1 cellular context compared by ENCODE assay signal in genomic region chr2:224584768-224585204, GRCh38.
A peak's percentile ranks its signal among the peaks of the same experiment; 100 is the strongest.
TF ChIP-seq lines count a peak whose summit lies in the region.

No MANE protein-coding gene starts in this region.

TF ChIP-seq in GM12878, 131 proteins besides CTCF, POLR2A, EP300 and RAD21 (continued from another document and continues in another):
- TF ChIP-seq USF1 (IDR thresholded peaks at IDR 0.05; ENCODE audit: borderline replicate concordance, extremely low read length, insufficient read depth, low read depth, low read length) (no peak), MYC (IDR thresholded peaks at IDR 0.05; ENCODE audit: insufficient read depth, insufficient read length, insufficient replicate concordance, low read length, severe bottlenecking) (no peak), NFIC (IDR thresholded peaks at IDR 0.05; ENCODE audit: low read depth, low read length) (no peak), FOXK2 (IDR thresholded peaks at IDR 0.05) (no peak), BHLHE40 (IDR thresholded peaks at IDR 0.05; ENCODE audit: borderline replicate concordance in 1 of 2, low read depth in 2 of 2, low read length in 1 of 2) (peak; percentile 24 to 66; a peak in 2 of 4 replicates), NR2C1 (IDR thresholded peaks at IDR 0.05) (0 out of 2 replicates have a peak, but pooled peaks have one; percentile 9), SUPT20H (IDR thresholded peaks at IDR 0.05; ENCODE audit: borderline replicate concordance, control insufficient read depth, low read depth, low read length) (no peak), CHD1 (IDR thresholded peaks at IDR 0.05; ENCODE audit: low read depth, low read length) (no peak), ESRRA (IDR thresholded peaks at IDR 0.05; ENCODE audit: low read length) (no peak), NR2F1 (conservative IDR thresholded peaks at IDR 0.05) (0 out of 2 replicates have a peak, but pooled peaks have one; percentile 17), IKZF1 (conservative IDR thresholded peaks at IDR 0.05) (peak; percentile 40), MEF2B (IDR thresholded peaks at IDR 0.05; ENCODE audit: partially characterized antibody, poor library complexity, severe bottlenecking) (no peak), SMAD1 (IDR thresholded peaks at IDR 0.05; ENCODE audit: low read depth, partially characterized antibody) (no peak), SPI1 (IDR thresholded peaks at IDR 0.05; ENCODE audit: borderline replicate concordance, insufficient read depth, low read depth, low read length) (no peak), ZNF24 (IDR thresholded peaks at IDR 0.05) (no peak), TAF1 (IDR thresholded peaks at IDR 0.05; ENCODE audit: borderline replicate concordance, low read depth, low read length) (peak; percentile 23; the same call in 1 of the 2 replicates), SUZ12 (IDR thresholded peaks at IDR 0.05; ENCODE audit: unreplicated experiment) (no peak), SRF (IDR thresholded peaks at IDR 0.05; ENCODE audit: low read depth in 2 of 2, low read length in 2 of 2) (peak in 1 of 2 experiments; percentile 15; a peak in 1 of 4 replicates), CUX1 (IDR thresholded peaks at IDR 0.05; ENCODE audit: insufficient replicate concordance, low read depth, low read length) (no peak), TCF12 (IDR thresholded peaks at IDR 0.05; ENCODE audit: low read depth, low read length) (no peak), MAX (IDR thresholded peaks at IDR 0.05; ENCODE audit: low read depth, low read length) (no peak), ZBTB4 (CRISPR knock-in tag; IDR thresholded peaks at IDR 0.05) (no peak), STAT1 (conservative IDR thresholded peaks at IDR 0.05) (no peak), IRF4 (IDR thresholded peaks at IDR 0.05; ENCODE audit: low read depth, low read length) (no peak), FOS (IDR thresholded peaks at IDR 0.05; ENCODE audit: borderline replicate concordance, extremely low read depth, insufficient read length) (no peak), POLR2AphosphoS2 (IDR thresholded peaks at IDR 0.05; ENCODE audit: low read depth, low read length) (no peak)
- TF ChIP-seq, protein P1, sequence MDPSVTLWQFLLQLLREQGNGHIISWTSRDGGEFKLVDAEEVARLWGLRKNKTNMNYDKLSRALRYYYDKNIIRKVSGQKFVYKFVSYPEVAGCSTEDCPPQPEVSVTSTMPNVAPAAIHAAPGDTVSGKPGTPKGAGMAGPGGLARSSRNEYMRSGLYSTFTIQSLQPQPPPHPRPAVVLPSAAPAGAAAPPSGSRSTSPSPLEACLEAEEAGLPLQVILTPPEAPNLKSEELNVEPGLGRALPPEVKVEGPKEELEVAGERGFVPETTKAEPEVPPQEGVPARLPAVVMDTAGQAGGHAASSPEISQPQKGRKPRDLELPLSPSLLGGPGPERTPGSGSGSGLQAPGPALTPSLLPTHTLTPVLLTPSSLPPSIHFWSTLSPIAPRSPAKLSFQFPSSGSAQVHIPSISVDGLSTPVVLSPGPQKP (IDR thresholded peaks at IDR 0.05; ENCODE audit: low read depth, low read length): 0 out of 2 replicates have a peak, but pooled peaks have one; percentile 17
- TF ChIP-seq, protein P2, sequence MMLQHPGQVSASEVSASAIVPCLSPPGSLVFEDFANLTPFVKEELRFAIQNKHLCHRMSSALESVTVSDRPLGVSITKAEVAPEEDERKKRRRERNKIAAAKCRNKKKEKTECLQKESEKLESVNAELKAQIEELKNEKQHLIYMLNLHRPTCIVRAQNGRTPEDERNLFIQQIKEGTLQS (IDR thresholded peaks at IDR 0.05; ENCODE audit: borderline replicate concordance, extremely low read depth, low read depth, low read length): no peak
- TF ChIP-seq, protein P3, sequence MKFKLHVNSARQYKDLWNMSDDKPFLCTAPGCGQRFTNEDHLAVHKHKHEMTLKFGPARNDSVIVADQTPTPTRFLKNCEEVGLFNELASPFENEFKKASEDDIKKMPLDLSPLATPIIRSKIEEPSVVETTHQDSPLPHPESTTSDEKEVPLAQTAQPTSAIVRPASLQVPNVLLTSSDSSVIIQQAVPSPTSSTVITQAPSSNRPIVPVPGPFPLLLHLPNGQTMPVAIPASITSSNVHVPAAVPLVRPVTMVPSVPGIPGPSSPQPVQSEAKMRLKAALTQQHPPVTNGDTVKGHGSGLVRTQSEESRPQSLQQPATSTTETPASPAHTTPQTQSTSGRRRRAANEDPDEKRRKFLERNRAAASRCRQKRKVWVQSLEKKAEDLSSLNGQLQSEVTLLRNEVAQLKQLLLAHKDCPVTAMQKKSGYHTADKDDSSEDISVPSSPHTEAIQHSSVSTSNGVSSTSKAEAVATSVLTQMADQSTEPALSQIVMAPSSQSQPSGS (IDR thresholded peaks at IDR 0.05; ENCODE audit: low read length): no peak
- TF ChIP-seq, protein P4, sequence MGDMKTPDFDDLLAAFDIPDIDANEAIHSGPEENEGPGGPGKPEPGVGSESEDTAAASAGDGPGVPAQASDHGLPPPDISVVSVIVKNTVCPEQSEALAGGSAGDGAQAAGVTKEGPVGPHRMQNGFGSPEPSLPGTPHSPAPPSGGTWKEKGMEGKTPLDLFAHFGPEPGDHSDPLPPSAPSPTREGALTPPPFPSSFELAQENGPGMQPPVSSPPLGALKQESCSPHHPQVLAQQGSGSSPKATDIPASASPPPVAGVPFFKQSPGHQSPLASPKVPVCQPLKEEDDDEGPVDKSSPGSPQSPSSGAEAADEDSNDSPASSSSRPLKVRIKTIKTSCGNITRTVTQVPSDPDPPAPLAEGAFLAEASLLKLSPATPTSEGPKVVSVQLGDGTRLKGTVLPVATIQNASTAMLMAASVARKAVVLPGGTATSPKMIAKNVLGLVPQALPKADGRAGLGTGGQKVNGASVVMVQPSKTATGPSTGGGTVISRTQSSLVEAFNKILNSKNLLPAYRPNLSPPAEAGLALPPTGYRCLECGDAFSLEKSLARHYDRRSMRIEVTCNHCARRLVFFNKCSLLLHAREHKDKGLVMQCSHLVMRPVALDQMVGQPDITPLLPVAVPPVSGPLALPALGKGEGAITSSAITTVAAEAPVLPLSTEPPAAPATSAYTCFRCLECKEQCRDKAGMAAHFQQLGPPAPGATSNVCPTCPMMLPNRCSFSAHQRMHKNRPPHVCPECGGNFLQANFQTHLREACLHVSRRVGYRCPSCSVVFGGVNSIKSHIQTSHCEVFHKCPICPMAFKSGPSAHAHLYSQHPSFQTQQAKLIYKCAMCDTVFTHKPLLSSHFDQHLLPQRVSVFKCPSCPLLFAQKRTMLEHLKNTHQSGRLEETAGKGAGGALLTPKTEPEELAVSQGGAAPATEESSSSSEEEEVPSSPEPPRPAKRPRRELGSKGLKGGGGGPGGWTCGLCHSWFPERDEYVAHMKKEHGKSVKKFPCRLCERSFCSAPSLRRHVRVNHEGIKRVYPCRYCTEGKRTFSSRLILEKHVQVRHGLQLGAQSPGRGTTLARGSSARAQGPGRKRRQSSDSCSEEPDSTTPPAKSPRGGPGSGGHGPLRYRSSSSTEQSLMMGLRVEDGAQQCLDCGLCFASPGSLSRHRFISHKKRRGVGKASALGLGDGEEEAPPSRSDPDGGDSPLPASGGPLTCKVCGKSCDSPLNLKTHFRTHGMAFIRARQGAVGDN (IDR thresholded peaks at IDR 0.05): no peak
- TF ChIP-seq, protein P5, sequence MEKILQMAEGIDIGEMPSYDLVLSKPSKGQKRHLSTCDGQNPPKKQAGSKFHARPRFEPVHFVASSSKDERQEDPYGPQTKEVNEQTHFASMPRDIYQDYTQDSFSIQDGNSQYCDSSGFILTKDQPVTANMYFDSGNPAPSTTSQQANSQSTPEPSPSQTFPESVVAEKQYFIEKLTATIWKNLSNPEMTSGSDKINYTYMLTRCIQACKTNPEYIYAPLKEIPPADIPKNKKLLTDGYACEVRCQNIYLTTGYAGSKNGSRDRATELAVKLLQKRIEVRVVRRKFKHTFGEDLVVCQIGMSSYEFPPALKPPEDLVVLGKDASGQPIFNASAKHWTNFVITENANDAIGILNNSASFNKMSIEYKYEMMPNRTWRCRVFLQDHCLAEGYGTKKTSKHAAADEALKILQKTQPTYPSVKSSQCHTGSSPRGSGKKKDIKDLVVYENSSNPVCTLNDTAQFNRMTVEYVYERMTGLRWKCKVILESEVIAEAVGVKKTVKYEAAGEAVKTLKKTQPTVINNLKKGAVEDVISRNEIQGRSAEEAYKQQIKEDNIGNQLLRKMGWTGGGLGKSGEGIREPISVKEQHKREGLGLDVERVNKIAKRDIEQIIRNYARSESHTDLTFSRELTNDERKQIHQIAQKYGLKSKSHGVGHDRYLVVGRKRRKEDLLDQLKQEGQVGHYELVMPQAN (conservative IDR thresholded peaks at IDR 0.05): no peak; the same call in 1 of the 2 replicates
- TF ChIP-seq, protein P6, sequence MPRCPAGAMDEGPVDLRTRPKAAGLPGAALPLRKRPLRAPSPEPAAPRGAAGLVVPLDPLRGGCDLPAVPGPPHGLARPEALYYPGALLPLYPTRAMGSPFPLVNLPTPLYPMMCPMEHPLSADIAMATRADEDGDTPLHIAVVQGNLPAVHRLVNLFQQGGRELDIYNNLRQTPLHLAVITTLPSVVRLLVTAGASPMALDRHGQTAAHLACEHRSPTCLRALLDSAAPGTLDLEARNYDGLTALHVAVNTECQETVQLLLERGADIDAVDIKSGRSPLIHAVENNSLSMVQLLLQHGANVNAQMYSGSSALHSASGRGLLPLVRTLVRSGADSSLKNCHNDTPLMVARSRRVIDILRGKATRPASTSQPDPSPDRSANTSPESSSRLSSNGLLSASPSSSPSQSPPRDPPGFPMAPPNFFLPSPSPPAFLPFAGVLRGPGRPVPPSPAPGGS (IDR thresholded peaks at IDR 0.05; ENCODE audit: borderline replicate concordance, insufficient read depth, low read depth, low read length, poor library complexity, severe bottlenecking): no peak
